1 cellular context compared by ENCODE assay signal in genomic region chr14:49553892-49554291, GRCh38.
TF ChIP-seq lines count a peak whose summit lies in the region.

No MANE protein-coding gene starts in this region.

TF ChIP-seq in GM23338, 12 proteins besides CTCF, POLR2A, EP300 and RAD21 (continued from another document):
- no peak for TF ChIP-seq ZNF462 (CRISPR knock-in tag; IDR thresholded peaks at IDR 0.05)
